ENCODE assay signal across 8 cellular contexts in genomic region chr11:6812391-6813005, GRCh38. TPM values are rescaled to one million over a fixed set of nuclear protein-coding genes. Genes with fewer than 3 reads are reported as not detected.
DNase-seq lines count a peak whose midpoint lies in the region; ATAC-seq, FAIRE-seq and TF ChIP-seq lines count a peak whose summit lies in the region.

No MANE protein-coding gene starts in this region.

- H3K4me3 ChIP-seq in AG09309 (ENCODE audit: control insufficient read depth, low read depth, low read length) (no peak overlapping the region), WERI-Rb-1 (ENCODE audit: low read depth, low read length) (no peak overlapping the region), neuronal stem cell (ENCODE audit: low read length in 2 of 2) (no peak overlapping the region)

- no peak overlapping the region for H2BK12ac ChIP-seq in neuronal stem cell (ENCODE audit: low read length)

- no peak overlapping the region for H2BK15ac ChIP-seq in neuronal stem cell (ENCODE audit: low read length)

- H3K4ac ChIP-seq in neuronal stem cell (ENCODE audit: low read length), result no peak overlapping the region

- H3K9me3 ChIP-seq in WERI-Rb-1 (ENCODE audit: severe bottlenecking) (no peaks in the 10 kb centered on the region), neuronal stem cell (replicated peaks in 1 of 2; ENCODE audit: control insufficient read depth in 2 of 2, insufficient read depth in 1 of 2, low read depth in 1 of 2, low read length in 2 of 2) (peaks cover 0 to 5% of the 10 kb centered on the region in 2 donors)

- WGBS in neuronal stem cell (ENCODE audit: extremely low coverage in 2 of 2, insufficient read length in 2 of 2, insufficient replicate concordance in 1 of 2), 2 donors, result no CpG with 5 or more reads among the region's 6 CpGs

- no peak for TF ChIP-seq POLR2A in GM12891 (IDR thresholded peaks at IDR 0.05; ENCODE audit: low read depth, low read length)

- H4K8ac ChIP-seq in neuronal stem cell (ENCODE audit: low read depth, low read length), result no peak overlapping the region

- no peak overlapping the region for H2AK5ac ChIP-seq in neuronal stem cell (ENCODE audit: low read depth, low read length)

- H2AFZ ChIP-seq in neuronal stem cell (ENCODE audit: low read length), result no peak overlapping the region

- H2BK120ac ChIP-seq in neuronal stem cell (ENCODE audit: low read depth, low read length), result no peak overlapping the region

- no peak overlapping the region for H3K14ac ChIP-seq in neuronal stem cell (ENCODE audit: low read length)

- no peak overlapping the region for H3K23ac ChIP-seq in neuronal stem cell (ENCODE audit: low read depth, low read length, poor library complexity)

- H3K27me3 ChIP-seq in WERI-Rb-1 (ENCODE audit: insufficient read depth, low read depth, severe bottlenecking) (no peaks in the 10 kb centered on the region), neuronal stem cell (ENCODE audit: control insufficient read depth in 3 of 3, insufficient read depth in 3 of 3, low read depth in 1 of 3, low read length in 3 of 3) (no peaks in the 10 kb centered on the region)

- H3K79me1 ChIP-seq in neuronal stem cell (ENCODE audit: low read depth, low read length), result no peaks in the 10 kb centered on the region

- H3K4me1 ChIP-seq in neuronal stem cell (ENCODE audit: control insufficient read depth in 2 of 2, insufficient read depth in 1 of 2, low read depth in 1 of 2, low read length in 2 of 2), result no peaks in the 10 kb centered on the region

- no peak overlapping the region for H3K4me2 ChIP-seq in neuronal stem cell (ENCODE audit: insufficient read depth, low read length, poor library complexity, severe bottlenecking)

- H2BK5ac ChIP-seq in neuronal stem cell (ENCODE audit: low read length), result no peak overlapping the region

- no peak for DNase-seq in AG09309 (ENCODE audit: low read depth)
- DNase-seq in GM12891 (ENCODE audit: insufficient read length, low spot score), result peak; percentile 40
- DNase-seq in NCI-H1930 (lab: John Stamatoyannopoulos, UW), result peak; percentile 41 to 43
- DNase-seq in WERI-Rb-1, result peak; percentile 33
- DNase-seq in neuronal stem cell (ENCODE audit: low spot score), result peak; percentile 43
- no peak for DNase-seq in DMS79 treated with DMSO at 0.1 percent for 48 hours (lab: John Stamatoyannopoulos, UW)

- H3K18ac ChIP-seq in neuronal stem cell (ENCODE audit: low read length), result no peak overlapping the region

- H3K9ac ChIP-seq in neuronal stem cell (ENCODE audit: low read depth, low read length, poor library complexity), result no peak overlapping the region

- H4K91ac ChIP-seq in neuronal stem cell (ENCODE audit: low read depth, low read length, poor library complexity), result no peak overlapping the region

- H3K27ac ChIP-seq in WERI-Rb-1 (no peak overlapping the region), neuronal stem cell (replicated peaks; ENCODE audit: low read length) (no peak overlapping the region)

- H3K36me3 ChIP-seq in WERI-Rb-1, result no peaks in the 10 kb centered on the region
- H3K36me3 ChIP-seq in neuronal stem cell (replicated peaks in 1 of 2; ENCODE audit: control insufficient read depth in 2 of 2, insufficient read depth in 2 of 2, low read length in 2 of 2), result no peaks in the 10 kb centered on the region

- TF ChIP-seq CTCF in AG09309 (IDR thresholded peaks at IDR 0.05; ENCODE audit: control insufficient read depth, insufficient read depth, low read depth, low read length, missing control alignments) (peak; percentile 93), WERI-Rb-1 (IDR thresholded peaks at IDR 0.05; ENCODE audit: low read depth, low read length) (peak; percentile 90)

- ATAC-seq in HG02852 (IDR thresholded peaks at IDR 0.05; ENCODE audit: unreplicated experiment), result peak; percentile 85
- peak; percentile 74 for ATAC-seq in esophagus mucosa

- FAIRE-seq in GM12891 (lab: Jason Lieb, UNC), result peak; percentile 97

TF ChIP-seq in GM12891, 5 proteins besides CTCF, POLR2A, EP300 and RAD21:
- TF ChIP-seq TAF1 (IDR thresholded peaks at IDR 0.05; ENCODE audit: low read depth, low read length), result no peak
- TF ChIP-seq PAX5 (IDR thresholded peaks at IDR 0.05; ENCODE audit: insufficient read depth, low read length, severe bottlenecking), result no peak
- TF ChIP-seq POU2F2 (IDR thresholded peaks at IDR 0.05; ENCODE audit: low read depth, low read length), result no peak
- no peak for TF ChIP-seq POLR2AphosphoS5 (IDR thresholded peaks at IDR 0.05; ENCODE audit: low read depth, low read length)
- no peak for TF ChIP-seq SPI1 (IDR thresholded peaks at IDR 0.05; ENCODE audit: low read depth, low read length)
TF ChIP-seq in GM12891: peak in this region for 0.

RNA-seq across cellular contexts. Expression of gene OR6A2, which starts 13.0 kb away (rescaled TPM):
- not detected for polyA plus RNA-seq in GM12891 (2012; ENCODE audit: low read depth, missing spikeins)
- total RNA-seq in esophagus mucosa, result 0.08 TPM
- polyA plus RNA-seq in neuronal stem cell (2013, experiment 1 of 2), result not detected
- polyA plus RNA-seq in neuronal stem cell (2013, experiment 2 of 2), result 0.01 TPM

RNA-seq across cellular contexts. Expression of gene OR2AG1, which starts 29.7 kb away (rescaled TPM):
- polyA plus RNA-seq in GM12891 (2012; ENCODE audit: low read depth, missing spikeins), result not detected
- not detected for total RNA-seq in esophagus mucosa
- polyA plus RNA-seq in neuronal stem cell (2013, experiment 1 of 2), result not detected
- polyA plus RNA-seq in neuronal stem cell (2013, experiment 2 of 2), result not detected

RNA-seq across cellular contexts. Expression of gene OR10A5, which starts 33.0 kb away (rescaled TPM):
- polyA plus RNA-seq in GM12891 (2012; ENCODE audit: low read depth, missing spikeins), result not detected
- total RNA-seq in esophagus mucosa, result not detected
- polyA plus RNA-seq in neuronal stem cell (2013, experiment 1 of 2), result not detected
- not detected for polyA plus RNA-seq in neuronal stem cell (2013, experiment 2 of 2)

RNA-seq across cellular contexts. Expression of gene OR2AG2, which starts 40.7 kb away (rescaled TPM):
- polyA plus RNA-seq in GM12891 (2012; ENCODE audit: low read depth, missing spikeins), result not detected
- total RNA-seq in esophagus mucosa, result 0.04 TPM
- 0.17 TPM for polyA plus RNA-seq in neuronal stem cell (2013, experiment 1 of 2)
- 0.12 TPM for polyA plus RNA-seq in neuronal stem cell (2013, experiment 2 of 2)

RNA-seq across cellular contexts. Expression of gene OR10A2, which starts 50.4 kb away (rescaled TPM):
- polyA plus RNA-seq in GM12891 (2012; ENCODE audit: low read depth, missing spikeins), result not detected
- total RNA-seq in esophagus mucosa, result not detected
- polyA plus RNA-seq in neuronal stem cell (2013, experiment 1 of 2), result not detected
- not detected for polyA plus RNA-seq in neuronal stem cell (2013, experiment 2 of 2)

Comparison
In these comparisons a context has a peak if more than half of its experiments do, and no peak if none do; other contexts are left out.
1. DNase-seq: peak in GM12891 (single experiment), NCI-H1930 (2 of 2), WERI-Rb-1 (single experiment) and neuronal stem cell (single experiment); none in AG09309 (single experiment) and DMS79 treated with DMSO at 0.1 percent for 48 hours (single experiment).